Comparison of ENCODE assay signal across 2 cellular contexts in genomic region chr1:231315887-231316286, GRCh38.
TF ChIP-seq lines count a peak whose summit lies in the region.

No MANE protein-coding gene starts in this region.

TF ChIP-seq in IMR-90, 13 proteins besides CTCF, POLR2A, EP300 and RAD21:
- no peak for TF ChIP-seq ELK1 (IDR thresholded peaks at IDR 0.05; ENCODE audit: borderline replicate concordance, low read depth, low read length)
- TF ChIP-seq MAZ (IDR thresholded peaks at IDR 0.05; ENCODE audit: borderline replicate concordance, low read depth, low read length) = no peak
- peak; percentile 44; the same call in 1 of the 2 replicates for TF ChIP-seq SMC3 (IDR thresholded peaks at IDR 0.05; ENCODE audit: low read depth, low read length)
TF ChIP-seq in IMR-90: peak in this region for 1.

TF ChIP-seq in endothelial cell of umbilical vein, 7 proteins besides CTCF, POLR2A, EP300 and RAD21:
- TF ChIP-seq POLR2AphosphoS5 (IDR thresholded peaks at IDR 0.05; ENCODE audit: insufficient read depth, low read depth, low read length) (no peak), JUN (IDR thresholded peaks at IDR 0.05; ENCODE audit: borderline replicate concordance, insufficient read depth, insufficient read length, low read depth) (no peak), MYC (IDR thresholded peaks at IDR 0.05; ENCODE audit: low read depth, low read length) (no peak), MAX (IDR thresholded peaks at IDR 0.05; ENCODE audit: insufficient read depth, insufficient read length) (no peak), FOS (IDR thresholded peaks at IDR 0.05; ENCODE audit: borderline replicate concordance, insufficient read depth, low read length) (no peak), GATA2 (IDR thresholded peaks at IDR 0.05; ENCODE audit: insufficient read depth, insufficient read length, low read depth, low read length) (no peak), EZH2 (IDR thresholded peaks at IDR 0.05; ENCODE audit: borderline replicate concordance, low read depth, low read length, severe bottlenecking) (no peak)
